In genomic region chrX:153420851-153421599, GRCh38 we compare ENCODE assay signal across 36 cellular contexts. TPM values are rescaled to one million over a fixed set of nuclear protein-coding genes. Genes with fewer than 3 reads are reported as not detected.
"Had no signal": no experiment of that assay in that cellular context is flagged by ENCODE, and none has a peak within 500 bp of the region (broad histone marks: within the 10 kb centered on the region; RNA-seq: fewer than 3 reads in every experiment).

No MANE protein-coding gene starts in this region.

- H3K4me1 Mint-ChIP-seq: activated B cell treated with CpG ODN at 0.5 μM for 24 hours; activated CD4-positive, alpha-beta memory T cell treated with anti-CD3 and anti-CD28 coated beads, Interleukin-2, amount 10 ng/mL, durations not matched to agents 7 days and 5 days; activated CD4-positive, alpha-beta T cell treated with anti-CD3 and anti-CD28 coated beads, Interleukin-2, amount 10 ng/mL, durations not matched to agents 24 days and 14 days; activated CD8-positive, alpha-beta memory T cell treated with anti-CD3 and anti-CD28 coated beads, Interleukin-2, amount 10 ng/mL, durations not matched to agents 7 days and 5 days; activated naive CD4-positive, alpha-beta T cell treated with anti-CD3 and anti-CD28 coated beads, Interleukin-2, amount 10 ng/mL, durations not matched to agents 7 days and 5 days; activated naive CD4-positive, alpha-beta T cell treated with anti-CD3 and anti-CD28 coated beads, Interleukin-2, amount 50 U/mL, for 24 hours; activated naive CD8-positive, alpha-beta T cell treated with anti-CD3 and anti-CD28 coated beads, Interleukin-2, amount 10 ng/mL, durations not matched to agents 7 days and 5 days; activated naive CD8-positive, alpha-beta T cell treated with anti-CD3 and anti-CD28 coated beads, Interleukin-2, amount 50 U/mL, for 24 hours had no signal

- H3K36me3 ChIP-seq: ascending aorta, cardiac muscle cell had no signal

- H3K9me3 Mint-ChIP-seq: activated B cell treated with CpG ODN at 0.5 μM for 24 hours; activated CD4-positive, alpha-beta memory T cell treated with anti-CD3 and anti-CD28 coated beads, Interleukin-2, amount 10 ng/mL, durations not matched to agents 7 days and 5 days; activated CD4-positive, alpha-beta T cell treated with anti-CD3 and anti-CD28 coated beads, Interleukin-2, amount 10 ng/mL, durations not matched to agents 24 days and 14 days; activated naive CD4-positive, alpha-beta T cell treated with anti-CD3 and anti-CD28 coated beads, Interleukin-2, amount 10 ng/mL, durations not matched to agents 7 days and 5 days; activated naive CD4-positive, alpha-beta T cell treated with anti-CD3 and anti-CD28 coated beads, Interleukin-2, amount 50 U/mL, for 24 hours; activated naive CD8-positive, alpha-beta T cell treated with anti-CD3 and anti-CD28 coated beads, Interleukin-2, amount 10 ng/mL, durations not matched to agents 7 days and 5 days; activated naive CD8-positive, alpha-beta T cell treated with anti-CD3 and anti-CD28 coated beads, Interleukin-2, amount 50 U/mL, for 24 hours; activated T-cell treated with anti-CD3 and anti-CD28 coated beads, Interleukin-2, amount 50 U/mL, for 24 hours; activated T-helper 2 cell treated with anti-CD3 and anti-CD28 coated beads, Interferon-gamma antibody, Interleukin-2, Interleukin-4, amounts not matched to agents 10 μg/mL and 5 μg/mL and 100 μg/mL, durations not matched to agents 14 hours and 24 hours and 36 hours; T-helper 1 cell treated with Interleukin-12 subunit alpha and Interleukin-12 subunit beta and Interleukin-4 antibody, amounts not matched to agents 30 μg/mL and 1 μg/mL, for 36 hours; T-helper 2 cell treated with Interferon-gamma antibody and Interleukin-4, amounts not matched to agents 5 μg/mL and 100 μg/mL, for 36 hours had no signal

- H3K9me3 ChIP-seq: ascending aorta had no signal

- H3K27ac ChIP-seq: ascending aorta, cardiac muscle cell, VCaP had no signal

- DNase-seq: activated B cell treated with CpG ODN at 0.5 μM for 24 hours; activated CD4-positive, alpha-beta memory T cell treated with anti-CD3 and anti-CD28 coated beads, Interleukin-2, amount 10 ng/mL, durations not matched to agents 7 days and 5 days; activated CD4-positive, alpha-beta T cell treated with anti-CD3 and anti-CD28 coated beads for 4 hours; activated CD4-positive, alpha-beta T cell treated with anti-CD3 and anti-CD28 coated beads, Interleukin-2, amount 10 ng/mL, durations not matched to agents 24 days and 14 days; activated CD4-positive, alpha-beta T cell treated with anti-CD3 and anti-CD28 coated beads, Interleukin-2, amount 50 U/mL, for 1 hour; activated CD4-positive, alpha-beta T cell treated with anti-CD3 and anti-CD28 coated beads, Interleukin-2, amount 50 U/mL, for 4 hours; activated CD4-positive, CD25-positive, alpha-beta regulatory T cell treated with anti-CD3 and anti-CD28 coated beads, Interleukin-2, amount 50 U/mL, for 72 hours; activated CD8-positive, alpha-beta memory T cell treated with anti-CD3 and anti-CD28 coated beads for 24 hours; activated CD8-positive, alpha-beta memory T cell treated with anti-CD3 and anti-CD28 coated beads, Interleukin-2, amount 10 ng/mL, durations not matched to agents 7 days and 5 days; activated CD8-positive, alpha-beta memory T cell treated with anti-CD3 and anti-CD28 coated beads, Interleukin-2, amount 50 U/mL, for 48 hours; activated CD8-positive, alpha-beta T cell treated with anti-CD3 and anti-CD28 coated beads, Interleukin-2, amount 10 ng/mL, durations not matched to agents 7 days and 5 days; activated effector memory CD4-positive, alpha-beta T cell treated with Interleukin-2 at 50 U/mL for 16 hours; activated gamma-delta T cell; activated naive CD4-positive, alpha-beta T cell treated with anti-CD3 and anti-CD28 coated beads, Interleukin-2, amount 10 ng/mL, durations not matched to agents 7 days and 5 days; activated naive CD4-positive, alpha-beta T cell treated with Interleukin-2 at 50 U/mL for 16 hours; activated naive CD8-positive, alpha-beta T cell treated with anti-CD3 and anti-CD28 coated beads, Interleukin-2, amount 10 ng/mL, durations not matched to agents 7 days and 5 days; activated naive CD8-positive, alpha-beta T cell treated with anti-CD3 and anti-CD28 coated beads, Interleukin-2, amount 50 U/mL, for 24 hours; activated T-cell treated with anti-CD3 and anti-CD28 coated beads, Interleukin-2, amount 50 U/mL, for 24 hours; activated T-cell treated with anti-CD3 and anti-CD28 coated beads, Interleukin-2, amount 50 U/mL, for 48 hours; amygdala; anterior cingulate cortex; central memory CD4-positive, alpha-beta T cell; T-helper 1 cell; T-helper 2 cell; T-helper 9 cell had no signal

- H3K4me1 ChIP-seq: ascending aorta had no signal

- H3K27me3 Mint-ChIP-seq: activated B cell treated with CpG ODN at 0.5 μM for 24 hours; activated CD4-positive, alpha-beta memory T cell treated with anti-CD3 and anti-CD28 coated beads, Interleukin-2, amount 10 ng/mL, durations not matched to agents 7 days and 5 days; activated CD4-positive, alpha-beta T cell treated with anti-CD3 and anti-CD28 coated beads, Interleukin-2, amount 10 ng/mL, durations not matched to agents 24 days and 14 days; activated CD8-positive, alpha-beta memory T cell treated with anti-CD3 and anti-CD28 coated beads, Interleukin-2, amount 10 ng/mL, durations not matched to agents 7 days and 5 days; activated naive CD4-positive, alpha-beta T cell treated with anti-CD3 and anti-CD28 coated beads, Interleukin-2, amount 10 ng/mL, durations not matched to agents 7 days and 5 days; activated naive CD4-positive, alpha-beta T cell treated with anti-CD3 and anti-CD28 coated beads, Interleukin-2, amount 50 U/mL, for 24 hours; activated naive CD8-positive, alpha-beta T cell; activated naive CD8-positive, alpha-beta T cell treated with anti-CD3 and anti-CD28 coated beads, Interleukin-2, amount 10 ng/mL, durations not matched to agents 7 days and 5 days; activated naive CD8-positive, alpha-beta T cell treated with anti-CD3 and anti-CD28 coated beads, Interleukin-2, amount 50 U/mL, for 24 hours had no signal

- H3K27ac Mint-ChIP-seq: activated B cell treated with CpG ODN at 0.5 μM for 24 hours; activated CD4-positive, alpha-beta memory T cell treated with anti-CD3 and anti-CD28 coated beads, Interleukin-2, amount 10 ng/mL, durations not matched to agents 7 days and 5 days; activated CD4-positive, alpha-beta T cell treated with anti-CD3 and anti-CD28 coated beads, Interleukin-2, amount 10 ng/mL, durations not matched to agents 24 days and 14 days; activated CD8-positive, alpha-beta memory T cell treated with anti-CD3 and anti-CD28 coated beads, Interleukin-2, amount 10 ng/mL, durations not matched to agents 7 days and 5 days; activated CD8-positive, alpha-beta T cell treated with anti-CD3 and anti-CD28 coated beads, Interleukin-2, amount 10 ng/mL, durations not matched to agents 7 days and 5 days; activated naive CD4-positive, alpha-beta T cell treated with anti-CD3 and anti-CD28 coated beads, Interleukin-2, amount 10 ng/mL, durations not matched to agents 7 days and 5 days; activated naive CD4-positive, alpha-beta T cell treated with anti-CD3 and anti-CD28 coated beads, Interleukin-2, amount 50 U/mL, for 24 hours; activated naive CD8-positive, alpha-beta T cell; activated naive CD8-positive, alpha-beta T cell treated with anti-CD3 and anti-CD28 coated beads, Interleukin-2, amount 10 ng/mL, durations not matched to agents 7 days and 5 days; activated naive CD8-positive, alpha-beta T cell treated with anti-CD3 and anti-CD28 coated beads, Interleukin-2, amount 50 U/mL, for 24 hours; activated T-cell treated with anti-CD3 and anti-CD28 coated beads, Interleukin-2, amount 50 U/mL, for 24 hours; activated T-helper 2 cell treated with anti-CD3 and anti-CD28 coated beads, Interferon-gamma antibody, Interleukin-2, Interleukin-4, amounts not matched to agents 10 μg/mL and 5 μg/mL and 100 μg/mL, durations not matched to agents 14 hours and 24 hours and 36 hours; brain; T-helper 1 cell treated with Interleukin-12 subunit alpha and Interleukin-12 subunit beta and Interleukin-4 antibody, amounts not matched to agents 30 μg/mL and 1 μg/mL, for 36 hours; T-helper 2 cell treated with Interferon-gamma antibody and Interleukin-4, amounts not matched to agents 5 μg/mL and 100 μg/mL, for 36 hours had no signal

- H3K36me3 Mint-ChIP-seq: activated CD8-positive, alpha-beta memory T cell treated with anti-CD3 and anti-CD28 coated beads, Interleukin-2, amount 10 ng/mL, durations not matched to agents 7 days and 5 days; activated naive CD4-positive, alpha-beta T cell treated with anti-CD3 and anti-CD28 coated beads, Interleukin-2, amount 10 ng/mL, durations not matched to agents 7 days and 5 days; activated naive CD4-positive, alpha-beta T cell treated with anti-CD3 and anti-CD28 coated beads, Interleukin-2, amount 50 U/mL, for 24 hours; activated naive CD8-positive, alpha-beta T cell; activated naive CD8-positive, alpha-beta T cell treated with anti-CD3 and anti-CD28 coated beads, Interleukin-2, amount 10 ng/mL, durations not matched to agents 7 days and 5 days; brain had no signal

- H3K27me3 ChIP-seq: ascending aorta, cardiac muscle cell had no signal

- H3K4me3 Mint-ChIP-seq: activated B cell treated with CpG ODN at 0.5 μM for 24 hours; activated CD4-positive, alpha-beta memory T cell treated with anti-CD3 and anti-CD28 coated beads, Interleukin-2, amount 10 ng/mL, durations not matched to agents 7 days and 5 days; activated CD4-positive, alpha-beta T cell treated with anti-CD3 and anti-CD28 coated beads, Interleukin-2, amount 10 ng/mL, durations not matched to agents 24 days and 14 days; activated CD8-positive, alpha-beta memory T cell treated with anti-CD3 and anti-CD28 coated beads, Interleukin-2, amount 10 ng/mL, durations not matched to agents 7 days and 5 days; activated CD8-positive, alpha-beta T cell treated with anti-CD3 and anti-CD28 coated beads, Interleukin-2, amount 10 ng/mL, durations not matched to agents 7 days and 5 days; activated naive CD4-positive, alpha-beta T cell treated with anti-CD3 and anti-CD28 coated beads, Interleukin-2, amount 10 ng/mL, durations not matched to agents 7 days and 5 days; activated naive CD4-positive, alpha-beta T cell treated with anti-CD3 and anti-CD28 coated beads, Interleukin-2, amount 50 U/mL, for 24 hours; activated naive CD8-positive, alpha-beta T cell; activated naive CD8-positive, alpha-beta T cell treated with anti-CD3 and anti-CD28 coated beads, Interleukin-2, amount 10 ng/mL, durations not matched to agents 7 days and 5 days; activated naive CD8-positive, alpha-beta T cell treated with anti-CD3 and anti-CD28 coated beads, Interleukin-2, amount 50 U/mL, for 24 hours; activated T-cell treated with anti-CD3 and anti-CD28 coated beads, Interleukin-2, amount 50 U/mL, for 24 hours; brain; T-helper 1 cell treated with Interleukin-12 subunit alpha and Interleukin-12 subunit beta and Interleukin-4 antibody, amounts not matched to agents 30 μg/mL and 1 μg/mL, for 36 hours; T-helper 2 cell treated with Interferon-gamma antibody and Interleukin-4, amounts not matched to agents 5 μg/mL and 100 μg/mL, for 36 hours had no signal

- H3K4me3 ChIP-seq: ascending aorta, cardiac muscle cell had no signal

- ATAC-seq: activated CD8-positive, alpha-beta memory T cell treated with anti-CD3 and anti-CD28 coated beads, Interleukin-2, amount 10 ng/mL, durations not matched to agents 7 days and 5 days; activated CD8-positive, alpha-beta T cell treated with anti-CD3 and anti-CD28 coated beads, Interleukin-2, amount 10 ng/mL, durations not matched to agents 7 days and 5 days; activated naive CD8-positive, alpha-beta T cell treated with anti-CD3 and anti-CD28 coated beads, Interleukin-2, amount 50 U/mL, for 24 hours had no signal

RNA-seq across cellular contexts. Expression of gene PNMA6E, which starts 19.9 kb away (rescaled TPM):
- total RNA-seq: activated B cell treated with CpG ODN at 0.5 μM for 24 hours; activated CD4-positive, alpha-beta memory T cell treated with anti-CD3 and anti-CD28 coated beads, Interleukin-2, amount 10 ng/mL, durations not matched to agents 7 days and 5 days; activated CD4-positive, alpha-beta T cell treated with anti-CD3 and anti-CD28 coated beads, Interleukin-2, amount 10 ng/mL, durations not matched to agents 24 days and 14 days; activated CD8-positive, alpha-beta memory T cell treated with anti-CD3 and anti-CD28 coated beads, Interleukin-2, amount 10 ng/mL, durations not matched to agents 7 days and 5 days; activated CD8-positive, alpha-beta T cell treated with anti-CD3 and anti-CD28 coated beads, Interleukin-2, amount 10 ng/mL, durations not matched to agents 7 days and 5 days; activated naive CD8-positive, alpha-beta T cell treated with anti-CD3 and anti-CD28 coated beads, Interleukin-2, amount 10 ng/mL, durations not matched to agents 7 days and 5 days; activated T-helper 2 cell treated with anti-CD3 and anti-CD28 coated beads, Interferon-gamma antibody, Interleukin-2, Interleukin-4, amounts not matched to agents 10 μg/mL and 5 μg/mL and 100 μg/mL, durations not matched to agents 14 hours and 24 hours and 36 hours; ascending aorta; bronchial epithelial cell; cerebellum had no signal
